ENCODE assay signal across 8 cellular contexts in the genomic region with DNA sequence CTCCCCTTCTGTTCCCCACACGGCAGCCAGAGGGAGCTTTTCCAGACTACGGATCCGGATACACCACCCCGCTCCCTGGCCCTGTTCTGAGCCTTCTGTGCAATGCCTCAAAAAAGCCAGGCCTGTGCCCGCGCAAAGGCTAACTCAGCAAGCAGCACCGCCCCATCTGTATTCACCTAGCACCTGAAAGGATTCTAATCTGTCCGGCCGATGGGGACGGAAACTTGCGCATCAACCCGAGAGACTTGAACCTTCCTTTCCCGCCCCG. TPM values are rescaled to one million over a fixed set of nuclear protein-coding genes. Genes with fewer than 3 reads are reported as not detected.
DNase-seq lines count a peak whose midpoint lies in the region; ATAC-seq, FAIRE-seq and TF ChIP-seq lines count a peak whose summit lies in the region.

No MANE protein-coding gene starts in this region.

- POLR2A ChIA-PET in CD8-positive, alpha-beta memory T cell (lab: Charles Lee) = interaction anchor here (1.7 to 2.1 kb wide), 3 partner anchors 35 to 61 kb away, joined by 6 to 16 read pairs (median 12); partner anchors contain the start of genes CHMP2A and UBE2M

- H3K36me3 Mint-ChIP-seq in CD8-positive, alpha-beta memory T cell = peaks cover 0 to 29% (median 4%) of the 10 kb centered on the region in 3 donors

- H3K9me3 Mint-ChIP-seq in CD8-positive, alpha-beta memory T cell = no peaks in the 10 kb centered on the region

- peak overlapping the region; percentile 90 to 97 (median 95) for H3K4me3 Mint-ChIP-seq in CD8-positive, alpha-beta memory T cell

- H3K4me1 Mint-ChIP-seq in CD8-positive, alpha-beta memory T cell = peaks cover 38 to 52% (median 38%) of the 10 kb centered on the region in 3 donors

- peaks cover 0 to 3% of the 10 kb centered on the region in 2 donors for H3K27me3 Mint-ChIP-seq in CD8-positive, alpha-beta memory T cell

- no peaks in the 10 kb centered on the region for H3K27me3 ChIP-seq in CD8-positive, alpha-beta memory T cell (ENCODE audit: insufficient read depth, low read length, poor library complexity, severe bottlenecking)
- no peaks in the 10 kb centered on the region for H3K27me3 ChIP-seq in bronchial epithelial cell (ENCODE audit: control insufficient read depth, insufficient read depth, low read length)
- H3K27me3 ChIP-seq in skeletal muscle satellite cell (ENCODE audit: control insufficient read depth, insufficient read depth, low read length) = no peaks in the 10 kb centered on the region

- H3K9me3 ChIP-seq in CD8-positive, alpha-beta memory T cell (ENCODE audit: low read length) = no peaks in the 10 kb centered on the region
- no peaks in the 10 kb centered on the region for H3K9me3 ChIP-seq in skeletal muscle satellite cell (replicated peaks; ENCODE audit: low read length)

- DNase-seq in CD8-positive, alpha-beta memory T cell = peak; percentile 23 to 65 (median 28)
- DNase-seq in NCI-H2029 (lab: John Stamatoyannopoulos, UW) = peak; percentile 45
- DNase-seq in T1000 (lab: John Stamatoyannopoulos, UW) = peak; percentile 29
- peak; percentile 62 for DNase-seq in bronchial epithelial cell (ENCODE audit: low read depth)
- DNase-seq in iPS-NIHi7 (ENCODE audit: extremely low spot score) = peak; percentile 74

- H3K4me2 ChIP-seq in skeletal muscle satellite cell (ENCODE audit: low read length) = peak overlapping the region; percentile 100

- peak overlapping the region; percentile 90 to 99 (median 98) for H3K27ac Mint-ChIP-seq in CD8-positive, alpha-beta memory T cell

- H3K36me3 ChIP-seq in CD8-positive, alpha-beta memory T cell (ENCODE audit: insufficient read depth, low read length) = peaks cover 6% of the 10 kb centered on the region
- H3K36me3 ChIP-seq in bronchial epithelial cell (ENCODE audit: control insufficient read depth, insufficient read depth, low read length) (peaks cover 2% of the 10 kb centered on the region), skeletal muscle satellite cell (ENCODE audit: insufficient read depth, low read length) (peaks cover 20% of the 10 kb centered on the region)

- peaks cover 27% of the 10 kb centered on the region for H3K4me1 ChIP-seq in CD8-positive, alpha-beta memory T cell (ENCODE audit: insufficient read depth, low read length)
- H3K4me1 ChIP-seq in skeletal muscle satellite cell (ENCODE audit: control insufficient read depth, insufficient read depth, low read length) = peaks cover 12% of the 10 kb centered on the region

- peak; percentile 6 for ATAC-seq in GM21825 (IDR thresholded peaks at IDR 0.05; ENCODE audit: unreplicated experiment)
- no peak for ATAC-seq in GM19455 (IDR thresholded peaks at IDR 0.05; ENCODE audit: unreplicated experiment)

- CTCF ChIA-PET in CD8-positive, alpha-beta memory T cell (lab: Charles Lee) = interaction anchor here (0.7 to 7.4 kb wide), 9 partner anchors 19 to 337 kb away, joined by 3 to 77 read pairs (median 24); partner anchors contain the start of genes CHMP2A, MZF1 and TRIM28

- peak overlapping the region; percentile 100 for H3K9ac ChIP-seq in skeletal muscle satellite cell (ENCODE audit: low read depth, low read length)

- peak overlapping the region; percentile 81 for H3K4me3 ChIP-seq in CD8-positive, alpha-beta memory T cell (ENCODE audit: low read length)
- H3K4me3 ChIP-seq in bronchial epithelial cell (ENCODE audit: low read depth, low read length) = peak overlapping the region; percentile 73
- H3K4me3 ChIP-seq in skeletal muscle satellite cell (ENCODE audit: low read length) = peak overlapping the region; percentile 88

- FAIRE-seq in bronchial epithelial cell (lab: Jason Lieb, UNC) = no peak

- TF ChIP-seq CTCF in bronchial epithelial cell (IDR thresholded peaks at IDR 0.05; ENCODE audit: insufficient read depth, low read length, severe bottlenecking) = peak; percentile 81

- peak overlapping the region; percentile 86 for H3K27ac ChIP-seq in CD8-positive, alpha-beta memory T cell (ENCODE audit: low read depth, low read length)

RNA-seq across cellular contexts. Expression of gene ZBTB45, which starts 0.6 kb away (rescaled TPM):
- total RNA-seq in CD8-positive, alpha-beta memory T cell = 10 to 100 TPM; 15.0 to 16.1 TPM
- 4.8 TPM for polyA plus RNA-seq in CD8-positive, alpha-beta memory T cell
- total RNA-seq in bronchial epithelial cell = 3.4 and 5.1 TPM in 2 replicates
- total RNA-seq in skeletal muscle satellite cell (2012; rRNA removed) = 7.1 and 9.0 TPM in 2 replicates

RNA-seq across cellular contexts. Expression of gene SLC27A5, which starts 7.2 kb away (rescaled TPM):
- total RNA-seq in CD8-positive, alpha-beta memory T cell = 10 to 100 TPM; 16.1 to 19.1 TPM
- 25.9 TPM for polyA plus RNA-seq in CD8-positive, alpha-beta memory T cell
- total RNA-seq in bronchial epithelial cell = 11.1 and 28.8 TPM in 2 replicates
- total RNA-seq in skeletal muscle satellite cell (2012; rRNA removed) = 3.0 and 5.9 TPM in 2 replicates

RNA-seq across cellular contexts. Expression of gene TRIM28, which starts 24.8 kb away (rescaled TPM):
- 100 to 1,000 TPM; 705 to 715 TPM for total RNA-seq in CD8-positive, alpha-beta memory T cell
- 57.5 TPM for polyA plus RNA-seq in CD8-positive, alpha-beta memory T cell
- total RNA-seq in bronchial epithelial cell = 270 and 277 TPM in 2 replicates
- total RNA-seq in skeletal muscle satellite cell (2012; rRNA removed) = 252 and 323 TPM in 2 replicates

RNA-seq across cellular contexts. Expression of gene CHMP2A, which starts 35.9 kb away (rescaled TPM):
- total RNA-seq in CD8-positive, alpha-beta memory T cell = 10 to 100 TPM; 88.8 to 89.7 TPM
- polyA plus RNA-seq in CD8-positive, alpha-beta memory T cell = 198 TPM
- total RNA-seq in bronchial epithelial cell = 166 and 219 TPM in 2 replicates
- total RNA-seq in skeletal muscle satellite cell (2012; rRNA removed) = 86.4 and 113 TPM in 2 replicates

RNA-seq across cellular contexts. Expression of gene UBE2M, which starts 39.4 kb away (rescaled TPM):
- total RNA-seq in CD8-positive, alpha-beta memory T cell = 100 to 1,000 TPM; 182 to 191 TPM
- 22.5 TPM for polyA plus RNA-seq in CD8-positive, alpha-beta memory T cell
- 128 and 159 TPM in 2 replicates for total RNA-seq in bronchial epithelial cell
- 64.6 and 93.0 TPM in 2 replicates for total RNA-seq in skeletal muscle satellite cell (2012; rRNA removed)
